ENCODE assay signal across 8 cellular contexts in genomic region chr10:50990568-50991495, GRCh38.
DNase-seq lines count a peak whose midpoint lies in the region; ATAC-seq and TF ChIP-seq lines count a peak whose summit lies in the region.

No MANE protein-coding gene starts in this region.

- peaks cover 46 to 61% of the 10 kb centered on the region in 2 donors for H3K27me3 Mint-ChIP-seq in effector memory CD8-positive, alpha-beta T cell

- H2BK5ac ChIP-seq in mesenchymal stem cell (ENCODE audit: low read depth, low read length, poor library complexity, severe bottlenecking), result no peak overlapping the region

- in situ Hi-C loops in GM13976 (cut with MboI; ENCODE audit: low sequenced_read_pairs, unreplicated experiment), result no loop called here

- H3K9ac ChIP-seq in mesenchymal stem cell (ENCODE audit: low read length), result peak overlapping the region; percentile 92

- no peak for TF ChIP-seq POLR2A in upper lobe of left lung (IDR thresholded peaks at IDR 0.05)

- H3K27ac ChIP-seq in mesenchymal stem cell (ENCODE audit: low read length, poor library complexity, severe bottlenecking) (no peak overlapping the region), upper lobe of left lung (peak overlapping the region; percentile 80 to 92 (median 88))

- peak overlapping the region; percentile 13 to 77 for H3K23ac ChIP-seq in mesenchymal stem cell (ENCODE audit: low read length in 2 of 2)

- H3K4me3 ChIP-seq in mesenchymal stem cell (ENCODE audit: insufficient read depth in 1 of 2, low read depth in 1 of 2, low read length in 2 of 2), result peak overlapping the region; percentile 79 to 97
- peak overlapping the region; percentile 47 to 71 (median 64) for H3K4me3 ChIP-seq in upper lobe of left lung

- peak overlapping the region; percentile 38 to 93 for H2BK12ac ChIP-seq in mesenchymal stem cell (ENCODE audit: low read length in 2 of 2)

- H3K27ac Mint-ChIP-seq in effector memory CD8-positive, alpha-beta T cell, result no peak overlapping the region

- peaks cover 2 to 4% of the 10 kb centered on the region in 2 donors for H3K4me1 Mint-ChIP-seq in effector memory CD8-positive, alpha-beta T cell (ENCODE audit: low read depth in 2 of 2)

- ATAC-seq in effector memory CD8-positive, alpha-beta T cell (replicated peaks), result peak; percentile 22
- ATAC-seq in upper lobe of left lung (ENCODE audit: low FRiP score in 2 of 2), result peak in 1 of 2 donors; percentile 39

- H2BK15ac ChIP-seq in mesenchymal stem cell (ENCODE audit: low read depth, poor library complexity, severe bottlenecking), result peak overlapping the region; percentile 99

- peak overlapping the region; percentile 67 for H2AFZ ChIP-seq in mesenchymal stem cell (ENCODE audit: low read depth, low read length)

- no peaks in the 10 kb centered on the region for H3K9me3 Mint-ChIP-seq in effector memory CD8-positive, alpha-beta T cell

- peak; percentile 32 for DNase-seq in GM13976 (ENCODE audit: low spot score)
- peak; percentile 63 for DNase-seq in NCI-H82 treated with DMSO at 0.1 percent for 48 hours (lab: John Stamatoyannopoulos, UW; ENCODE audit: unreplicated experiment)
- no peak for DNase-seq in effector memory CD8-positive, alpha-beta T cell
- peak; percentile 95 for DNase-seq in mesenchymal stem cell
- peak; percentile 71 to 84 for DNase-seq in upper lobe of left lung
- DNase-seq in activated gamma-delta T cell (lab: John Stamatoyannopoulos, UW), result no peak
- no peak for DNase-seq in stimulated activated CD4-positive, alpha-beta T cell treated with anti-CD3 and anti-CD28 coated beads, Interleukin-4, amount 100 ng/mL, for 1 hour
- no peak for DNase-seq in activated effector memory CD4-positive, alpha-beta T cell treated with anti-CD3 and anti-CD28 coated beads, Interleukin-2, amount 50 U/mL, for 16 hours

- TF ChIP-seq EP300 in upper lobe of left lung (IDR thresholded peaks at IDR 0.05), result no peak

- WGBS in mesenchymal stem cell, result 2% methylated on average over 40 of the region's 49 CpGs
- 2% methylated on average over 11 to 49 of the region's 49 CpGs for WGBS in upper lobe of left lung, 2 donors

- peak overlapping the region; percentile 84 for H4K8ac ChIP-seq in mesenchymal stem cell (ENCODE audit: low read length)

- H3K27me3 ChIP-seq in mesenchymal stem cell (ENCODE audit: control insufficient read depth in 1 of 2, insufficient read depth in 1 of 2, low read length in 2 of 2), result no peaks in the 10 kb centered on the region
- H3K27me3 ChIP-seq in upper lobe of left lung, result no peaks in the 10 kb centered on the region

- H3K4me1 ChIP-seq in mesenchymal stem cell (ENCODE audit: control insufficient read depth, insufficient read depth, low read depth, low read length), result peaks cover 17% of the 10 kb centered on the region
- peaks cover 0 to 23% (median 8%) of the 10 kb centered on the region in 4 donors for H3K4me1 ChIP-seq in upper lobe of left lung

- peak overlapping the region; percentile 93 for H2BK120ac ChIP-seq in mesenchymal stem cell (ENCODE audit: low read depth, low read length)

- H3K9me3 ChIP-seq in mesenchymal stem cell (ENCODE audit: control insufficient read depth, low read length), result no peaks in the 10 kb centered on the region
- no peaks in the 10 kb centered on the region for H3K9me3 ChIP-seq in upper lobe of left lung

- peak overlapping the region; percentile 82 for H4K91ac ChIP-seq in mesenchymal stem cell (ENCODE audit: low read length)

- H3K36me3 Mint-ChIP-seq in effector memory CD8-positive, alpha-beta T cell (ENCODE audit: insufficient read depth), result no peaks in the 10 kb centered on the region

- peak overlapping the region; percentile 93 to 97 for H3K18ac ChIP-seq in mesenchymal stem cell (ENCODE audit: low read depth in 1 of 2, low read length in 2 of 2)

- H3K79me1 ChIP-seq in mesenchymal stem cell (replicated peaks; ENCODE audit: low read length, poor library complexity, severe bottlenecking), result no peaks in the 10 kb centered on the region

- peak overlapping the region; percentile 46 to 91 for H3K4ac ChIP-seq in mesenchymal stem cell (ENCODE audit: low read depth in 1 of 2, low read length in 2 of 2)

- H2AK5ac ChIP-seq in mesenchymal stem cell (ENCODE audit: low read length, severe bottlenecking), result no peak overlapping the region

- H3K4me3 Mint-ChIP-seq in effector memory CD8-positive, alpha-beta T cell, result peak overlapping the region; percentile 60 to 70

- H3K36me3 ChIP-seq in mesenchymal stem cell (ENCODE audit: control insufficient read depth in 1 of 2, insufficient read depth in 2 of 2, low read depth in 1 of 2, low read length in 2 of 2) (no peaks in the 10 kb centered on the region), upper lobe of left lung (no peaks in the 10 kb centered on the region)

- peak overlapping the region; percentile 57 to 93 for H3K14ac ChIP-seq in mesenchymal stem cell (ENCODE audit: low read length in 2 of 2)

- TF ChIP-seq CTCF in GM13976 (IDR thresholded peaks at IDR 0.05; ENCODE audit: borderline replicate concordance, control extremely low read depth, extremely low read depth, insufficient read depth, missing control alignments) (no peak), upper lobe of left lung (IDR thresholded peaks at IDR 0.05) (peak in 1 of 6 experiments; percentile 8)

- H3K4me2 ChIP-seq in mesenchymal stem cell (ENCODE audit: low read length, poor library complexity, severe bottlenecking), result peak overlapping the region; percentile 100

Comparison
In these comparisons a context has a peak if more than half of its experiments do, and no peak if none do; other contexts are left out.
1. DNase-seq: peak in GM13976 (single experiment), NCI-H82 treated with DMSO at 0.1 percent for 48 hours (single experiment), mesenchymal stem cell (single experiment) and upper lobe of left lung (2 of 2); none in effector memory CD8-positive, alpha-beta T cell (0 of 3), activated gamma-delta T cell (single experiment), stimulated activated CD4-positive, alpha-beta T cell treated with anti-CD3 and anti-CD28 coated beads, Interleukin-4, amount 100 ng/mL, for 1 hour (single experiment) and activated effector memory CD4-positive, alpha-beta T cell treated with anti-CD3 and anti-CD28 coated beads, Interleukin-2, amount 50 U/mL, for 16 hours (single experiment).